1 cellular context compared by ENCODE assay signal in genomic region chr12:121633833-121634196, GRCh38.
TF ChIP-seq lines count a peak whose summit lies in the region.
"Not testable (repeated sequence)": the region's sequence is repeated elsewhere in the genome, so short reads cannot be mapped to it uniquely, and the experiment has no call there.

No MANE protein-coding gene starts in this region.

TF ChIP-seq in K562, 482 proteins besides CTCF, POLR2A, EP300 and RAD21:
- TF ChIP-seq CBFA2T3 (IDR thresholded peaks at IDR 0.05): peak; percentile 61
- peak; percentile 41; the same call in 1 of the 2 replicates for TF ChIP-seq CBFA2T2 (conservative IDR thresholded peaks at IDR 0.05)
- peak; percentile 4; the same call in 1 of the 2 replicates for TF ChIP-seq ZBTB40 (IDR thresholded peaks at IDR 0.05)
- not testable (repeated sequence) for TF ChIP-seq ZBTB40 (CRISPR knock-in tag; IDR thresholded peaks at IDR 0.05)
- TF ChIP-seq TAL1 (IDR thresholded peaks at IDR 0.05): 0 out of 2 replicates have a peak, but pooled peaks have one; percentile 8
- TF ChIP-seq ZNF592 (IDR thresholded peaks at IDR 0.05): peak; percentile 20; the same call in 1 of the 2 replicates
- peak; percentile 69 for TF ChIP-seq MGA (IDR thresholded peaks at IDR 0.05)
- TF ChIP-seq MNT (conservative IDR thresholded peaks at IDR 0.05): peak; percentile 37 to 51; a peak in 3 of 4 replicates
- peak in 1 of 2 experiments; percentile 42; a peak in 1 of 4 replicates for TF ChIP-seq KDM1A (IDR thresholded peaks at IDR 0.05)
- TF ChIP-seq DPF2 (IDR thresholded peaks at IDR 0.05): 0 out of 2 replicates have a peak, but pooled peaks have one; percentile 0
- peak; percentile 18; the same call in 1 of the 2 replicates for TF ChIP-seq NCOR1 (IDR thresholded peaks at IDR 0.05)
